In genomic region chr3:70984756-70985155, GRCh38 we compare ENCODE assay signal across 14 cellular contexts.
DNase-seq lines count a peak whose midpoint lies in the region; TF ChIP-seq lines count a peak whose summit lies in the region.
"Had no signal": no experiment of that assay in that cellular context is flagged by ENCODE, and none has a peak within 500 bp of the region (broad histone marks: within the 10 kb centered on the region; RNA-seq: fewer than 3 reads in every experiment).

No MANE protein-coding gene starts in this region.

- H3K27me3 ChIP-seq in ACC112 (ENCODE audit: insufficient read depth, low read length) (no peaks in the 10 kb centered on the region), dorsolateral prefrontal cortex (no peaks in the 10 kb centered on the region), neural progenitor cell (no peaks in the 10 kb centered on the region)
- H3K27me3 ChIP-seq: colonic mucosa, spleen, upper lobe of right lung had no signal

- H3K27me3 Mint-ChIP-seq in osteocyte (ENCODE audit: unreplicated experiment): no peaks in the 10 kb centered on the region
- H3K27me3 Mint-ChIP-seq in neural progenitor cell (ENCODE audit: insufficient read depth, low read depth): no peaks in the 10 kb centered on the region

- H3K4me3 ChIP-seq in ACC112 (ENCODE audit: low read depth, low read length) (no peak overlapping the region), dorsolateral prefrontal cortex (no peak overlapping the region), neural progenitor cell (no peak overlapping the region)
- H3K4me3 ChIP-seq: colonic mucosa, GM12878, spleen, upper lobe of right lung had no signal

- H3K9me3 ChIP-seq in neural progenitor cell (ENCODE audit: low read depth): no peaks in the 10 kb centered on the region
- H3K9me3 ChIP-seq: colonic mucosa, spleen, upper lobe of right lung had no signal

- peaks cover 20% of the 10 kb centered on the region for H3F3A ChIP-seq in neural progenitor cell (ENCODE audit: low read depth)

- DNase-seq in EL (peak; percentile 6), dorsolateral prefrontal cortex (no peak), osteocyte (ENCODE audit: extremely low spot score, unreplicated experiment) (no peak), kidney tubule cell (ENCODE audit: low spot score) (no peak), NCI-H345 (lab: John Stamatoyannopoulos, UW) (no peak), AML-193 (lab: John Stamatoyannopoulos, UW) (no peak), neural progenitor cell (ENCODE audit: low spot score) (no peak)
- DNase-seq: activated CD8-positive, alpha-beta memory T cell treated with anti-CD3 and anti-CD28 coated beads for 24 hours; colonic mucosa; occipital lobe; spleen; upper lobe of right lung had no signal

- no peak overlapping the region for H3K4me3 Mint-ChIP-seq in osteocyte (ENCODE audit: unreplicated experiment)
- H3K4me3 Mint-ChIP-seq in neural progenitor cell: no peak overlapping the region

- H2AFZ ChIP-seq in ACC112 (ENCODE audit: low read length, unreplicated experiment) (no peak overlapping the region), neural progenitor cell (replicated peaks) (no peak overlapping the region)

- peak overlapping the region; percentile 100 for H3K27ac Mint-ChIP-seq in osteocyte (ENCODE audit: unreplicated experiment)
- no peak overlapping the region for H3K27ac Mint-ChIP-seq in neural progenitor cell

- peaks cover 53% of the 10 kb centered on the region for H3K4me1 ChIP-seq in ACC112 (ENCODE audit: control insufficient read depth, insufficient read depth, low read length, unreplicated experiment)
- H3K4me1 ChIP-seq in neural progenitor cell: peaks cover 40% of the 10 kb centered on the region
- H3K4me1 ChIP-seq: colonic mucosa had no signal

- H3K9me3 Mint-ChIP-seq in osteocyte (ENCODE audit: unreplicated experiment): no peaks in the 10 kb centered on the region
- no peaks in the 10 kb centered on the region for H3K9me3 Mint-ChIP-seq in neural progenitor cell

- peaks cover 41% of the 10 kb centered on the region for H3K79me2 ChIP-seq in ACC112 (ENCODE audit: control insufficient read depth, insufficient read depth, low read length, unreplicated experiment)
- no peaks in the 10 kb centered on the region for H3K79me2 ChIP-seq in neural progenitor cell (ENCODE audit: low read depth)

- no peak overlapping the region for H3K9ac ChIP-seq in neural progenitor cell

- intact Hi-C loops in dorsolateral prefrontal cortex (cut with DNase I): no loop called here

- H3K27ac ChIP-seq in ACC112 (ENCODE audit: low read depth, low read length) (peak overlapping the region; percentile 99), dorsolateral prefrontal cortex (peak overlapping the region in 50 of 59 donors; percentile 6 to 91 (median 83)), neural progenitor cell (no peak overlapping the region)
- H3K27ac ChIP-seq: colonic mucosa had no signal

- peaks cover 60% of the 10 kb centered on the region for H3K36me3 Mint-ChIP-seq in osteocyte (ENCODE audit: unreplicated experiment)
- peaks cover 15% of the 10 kb centered on the region for H3K36me3 Mint-ChIP-seq in neural progenitor cell

- no peak overlapping the region for H3K4me2 ChIP-seq in neural progenitor cell

- peak in 1 of 56 donors; percentile 4 for TF ChIP-seq CTCF in dorsolateral prefrontal cortex (IDR thresholded peaks at IDR 0.05 in 54 of 56, conservative IDR thresholded peaks at IDR 0.05 in 2 of 56; ENCODE audit: low read depth in 1 of 56, partially characterized antibody in 56 of 56)
- TF ChIP-seq CTCF in osteocyte (IDR thresholded peaks at IDR 0.05): no peak
- TF ChIP-seq CTCF in neural progenitor cell (IDR thresholded peaks at IDR 0.05): no peak

- H3K36me3 ChIP-seq in ACC112 (ENCODE audit: insufficient read depth, low read length) (peaks cover 37% of the 10 kb centered on the region), neural progenitor cell (no peaks in the 10 kb centered on the region)

- H3K4me1 Mint-ChIP-seq in osteocyte (ENCODE audit: unreplicated experiment) (peaks cover 69% of the 10 kb centered on the region), neural progenitor cell (peaks cover 33% of the 10 kb centered on the region)

- H4K20me1 ChIP-seq in neural progenitor cell (ENCODE audit: low read depth): peaks cover 3% of the 10 kb centered on the region
